In genomic region chr15:91068436-91068835, GRCh38 we compare ENCODE assay signal across 1 cellular context.
TF ChIP-seq lines count a peak whose summit lies in the region.

No MANE protein-coding gene starts in this region.

TF ChIP-seq in GM23338, 12 proteins besides CTCF, POLR2A, EP300 and RAD21 (continued from another document):
- TF ChIP-seq ETS1 (IDR thresholded peaks at IDR 0.05) = no peak
- TF ChIP-seq ZNF331 (CRISPR knock-in tag; IDR thresholded peaks at IDR 0.05; ENCODE audit: low read depth) = no peak
- no peak for TF ChIP-seq ZNF114 (CRISPR knock-in tag; IDR thresholded peaks at IDR 0.05)
